In the genomic region with DNA sequence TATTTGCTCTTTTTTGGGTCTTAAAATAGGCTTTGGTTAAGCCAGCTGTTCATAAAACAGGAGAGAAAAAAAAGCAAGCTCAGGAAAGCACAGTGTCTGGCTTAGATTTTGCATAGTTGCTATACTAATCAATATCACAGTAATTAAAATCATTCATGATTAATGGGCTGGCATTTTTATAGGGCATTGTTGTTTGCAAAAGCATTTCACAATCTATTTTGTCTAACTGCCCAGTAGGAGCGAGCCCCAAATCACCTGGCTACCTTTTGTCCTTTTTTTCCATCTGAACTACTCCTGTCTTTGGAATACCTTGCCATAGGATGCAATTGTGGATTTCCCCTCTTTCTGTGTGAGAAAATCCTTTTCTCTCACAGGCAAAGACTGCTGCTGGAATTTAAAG, we compare ENCODE assay signal across 31 cellular contexts.
"Had no signal": no experiment of that assay in that cellular context is flagged by ENCODE, and none has a peak within 500 bp of the region (broad histone marks: within the 10 kb centered on the region; RNA-seq: fewer than 3 reads in every experiment).

No MANE protein-coding gene starts in this region.

- H3K9ac ChIP-seq: parathyroid adenoma had no signal

- H3K4me3 ChIP-seq: psoas muscle, right lobe of liver, sigmoid colon, suprapubic skin, testis, tibial artery, transverse colon, upper lobe of right lung, uterus had no signal

- H2AFZ ChIP-seq: parathyroid adenoma had no signal

- H3K4me1 Mint-ChIP-seq: naive thymus-derived CD8-positive, alpha-beta T cell; nephron progenitor cell; neural crest cell; stimulated activated memory B cell treated with anti-CD40 and anti-IgM and Interleukin-4, amounts not matched to agents 10 μg/mL and 1 μg/mL and 100 μg/mL, for 72 hours; stimulated activated naive CD8-positive, alpha-beta T cell treated with anti-CD3 and anti-CD28 coated beads, Interleukin-15, amount 100 ng/mL, for 72 hours had no signal

- H3K9me3 ChIP-seq: neutrophil, psoas muscle, right lobe of liver, sigmoid colon, suprapubic skin, testis, tibial artery, transverse colon, upper lobe of right lung, uterus had no signal

- H3K9me3 Mint-ChIP-seq: nephron progenitor cell; neural crest cell; stimulated activated memory B cell treated with anti-CD40 and anti-IgM and Interleukin-4, amounts not matched to agents 10 μg/mL and 1 μg/mL and 100 μg/mL, for 72 hours; stimulated activated naive CD8-positive, alpha-beta T cell treated with anti-CD3 and anti-CD28 coated beads, Interleukin-15, amount 100 ng/mL, for 72 hours; type B pancreatic cell had no signal

- H3K27ac ChIP-seq: neutrophil, parathyroid adenoma, psoas muscle, right lobe of liver, sigmoid colon, suprapubic skin, testis, tibial artery, transverse colon, upper lobe of right lung, uterus had no signal

- H3K27me3 Mint-ChIP-seq: naive thymus-derived CD8-positive, alpha-beta T cell; natural killer cell treated with Interleukin-12 subunit alpha and Interleukin-12 subunit beta and Interleukin-15 and Interleukin-18, amount 100 ng/mL, for 72 hours; progenitor cell of endocrine pancreas; stimulated activated memory B cell treated with anti-CD40 and anti-IgM and Interleukin-4, amounts not matched to agents 10 μg/mL and 1 μg/mL and 100 μg/mL, for 72 hours; stimulated activated naive CD8-positive, alpha-beta T cell treated with anti-CD3 and anti-CD28 coated beads, Interleukin-15, amount 100 ng/mL, for 72 hours; type B pancreatic cell had no signal

- FAIRE-seq: small intestine had no signal

- H3K36me3 ChIP-seq: neutrophil, right lobe of liver, sigmoid colon, suprapubic skin, tibial artery, transverse colon, upper lobe of right lung, uterus had no signal

- ATAC-seq: naive thymus-derived CD8-positive, alpha-beta T cell; natural killer cell treated with Interleukin-12 subunit alpha and Interleukin-12 subunit beta and Interleukin-15 and Interleukin-18, amount 100 ng/mL, for 72 hours; psoas muscle; right cardiac atrium; right lobe of liver; stimulated activated memory B cell treated with anti-CD40 and anti-IgM and Interleukin-4, amounts not matched to agents 10 μg/mL and 1 μg/mL and 100 μg/mL, for 72 hours; stimulated activated naive CD8-positive, alpha-beta T cell treated with anti-CD3 and anti-CD28 coated beads, Interleukin-15, amount 100 ng/mL, for 72 hours; stimulated activated naive CD8-positive, alpha-beta T cell treated with anti-CD3 and anti-CD28 coated beads, Interleukin-15, Interleukin-2, amounts not matched to agents 100 U/mL and 50 U/mL, for 24 hours; upper lobe of right lung had no signal

- H3K4me1 ChIP-seq: parathyroid adenoma, psoas muscle, right lobe of liver, sigmoid colon, suprapubic skin, testis, tibial artery, transverse colon, upper lobe of right lung, uterus had no signal

- DNase-seq: naive thymus-derived CD8-positive, alpha-beta T cell; nephron progenitor cell; nucleus accumbens; posterior cingulate gyrus; psoas muscle; right cardiac atrium; right lobe of liver; sigmoid colon; small intestine; stimulated activated CD4-positive, alpha-beta T cell treated with anti-CD3 and anti-CD28 coated beads, Interleukin-15, amount 100 ng/mL, for 24 hours; stimulated activated CD4-positive, alpha-beta T cell treated with anti-CD3 and anti-CD28 coated beads, Interleukin-2, amount 100 ng/mL, for 24 hours; stimulated activated CD4-positive, alpha-beta T cell treated with anti-CD3 and anti-CD28 coated beads, Interleukin-2, amount 100 ng/mL, for 48 hours; stimulated activated CD4-positive, alpha-beta T cell treated with anti-CD3 and anti-CD28 coated beads, Interleukin-4, amount 100 ng/mL, for 4 hours; stimulated activated CD8-positive, alpha-beta memory T cell treated with anti-CD3 and anti-CD28 coated beads, Interleukin-4, amount 100 ng/mL, for 48 hours; stimulated activated naive CD4-positive, alpha-beta T cell; stimulated activated naive CD8-positive, alpha-beta T cell treated with anti-CD3 and anti-CD28 coated beads, Interleukin-15, amount 100 ng/mL, for 72 hours; stimulated activated naive CD8-positive, alpha-beta T cell treated with anti-CD3 and anti-CD28 coated beads, Interleukin-15, Interleukin-2, amounts not matched to agents 100 U/mL and 50 U/mL, for 24 hours; substantia nigra; testis; tibial artery; transverse colon; upper lobe of right lung; uterus had no signal

- H3K4me3 Mint-ChIP-seq: naive thymus-derived CD8-positive, alpha-beta T cell; natural killer cell treated with Interleukin-12 subunit alpha and Interleukin-12 subunit beta and Interleukin-15 and Interleukin-18, amount 100 ng/mL, for 72 hours; nephron progenitor cell; neural crest cell; stimulated activated memory B cell treated with anti-CD40 and anti-IgM and Interleukin-4, amounts not matched to agents 10 μg/mL and 1 μg/mL and 100 μg/mL, for 72 hours; stimulated activated naive CD8-positive, alpha-beta T cell treated with anti-CD3 and anti-CD28 coated beads, Interleukin-15, amount 100 ng/mL, for 72 hours; type B pancreatic cell had no signal

- H3K27me3 ChIP-seq: neutrophil, right lobe of liver, sigmoid colon, suprapubic skin, testis, tibial artery, transverse colon, upper lobe of right lung, uterus had no signal

- H3K27ac Mint-ChIP-seq: naive thymus-derived CD8-positive, alpha-beta T cell; natural killer cell treated with Interleukin-12 subunit alpha and Interleukin-12 subunit beta and Interleukin-15 and Interleukin-18, amount 100 ng/mL, for 72 hours; nephron progenitor cell; progenitor cell of endocrine pancreas; stimulated activated memory B cell treated with anti-CD40 and anti-IgM and Interleukin-4, amounts not matched to agents 10 μg/mL and 1 μg/mL and 100 μg/mL, for 72 hours; stimulated activated naive CD8-positive, alpha-beta T cell treated with anti-CD3 and anti-CD28 coated beads, Interleukin-15, amount 100 ng/mL, for 72 hours; type B pancreatic cell had no signal

- H3K79me2 ChIP-seq: parathyroid adenoma had no signal

- H3K36me3 Mint-ChIP-seq: naive thymus-derived CD8-positive, alpha-beta T cell; stimulated activated memory B cell treated with anti-CD40 and anti-IgM and Interleukin-4, amounts not matched to agents 10 μg/mL and 1 μg/mL and 100 μg/mL, for 72 hours; type B pancreatic cell had no signal
